Comparison of ENCODE assay signal across 16 cellular contexts in the genomic region with DNA sequence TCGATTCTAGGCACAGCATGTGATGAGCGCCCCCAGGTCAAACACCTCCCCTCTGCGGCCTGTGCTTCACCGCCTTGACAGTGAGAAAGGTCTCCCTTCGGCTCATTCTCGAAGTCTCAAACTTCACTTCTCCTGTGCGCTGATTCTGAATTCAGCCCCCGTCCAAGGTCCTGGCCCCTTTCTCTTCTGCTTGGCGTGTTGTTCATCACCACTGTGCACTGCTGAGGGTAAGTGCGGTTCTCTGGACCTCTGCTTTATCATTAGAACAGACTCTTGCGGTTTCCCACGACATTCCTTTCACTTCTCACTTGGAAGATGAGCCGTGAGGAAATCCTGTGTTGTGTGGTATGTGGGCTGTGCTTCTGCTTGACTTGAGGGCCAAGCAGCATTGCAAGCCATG. TPM values are rescaled to one million over a fixed set of nuclear protein-coding genes. Genes with fewer than 3 reads are reported as not detected.
DNase-seq lines count a peak whose midpoint lies in the region; ATAC-seq and TF ChIP-seq lines count a peak whose summit lies in the region.
"Had no signal": no experiment of that assay in that cellular context is flagged by ENCODE, and none has a peak within 500 bp of the region (broad histone marks: within the 10 kb centered on the region; RNA-seq: fewer than 3 reads in every experiment).

No MANE protein-coding gene starts in this region.

- H3K4me3 ChIP-seq in right atrium auricular region (no peak overlapping the region), cardiac fibroblast (replicated peaks in 1 of 2; ENCODE audit: low read depth in 2 of 2, low read length in 2 of 2) (no peak overlapping the region)
- no peak overlapping the region for H3K4me3 ChIP-seq in CD8-positive, alpha-beta T cell (ENCODE audit: low read depth, low read length)
- H3K4me3 ChIP-seq: left ventricle myocardium inferior had no signal

- peaks cover 6% of the 10 kb centered on the region for H3K9me3 Mint-ChIP-seq in glutamatergic neuron (ENCODE audit: unreplicated experiment)
- peaks cover 3% of the 10 kb centered on the region for H3K9me3 Mint-ChIP-seq in CD8-positive, alpha-beta T cell

- peaks cover 2% of the 10 kb centered on the region for H3K27me3 Mint-ChIP-seq in glutamatergic neuron (ENCODE audit: unreplicated experiment)
- H3K27me3 Mint-ChIP-seq in CD8-positive, alpha-beta T cell (ENCODE audit: low read depth), result no peaks in the 10 kb centered on the region

- no peaks in the 10 kb centered on the region for H3K36me3 ChIP-seq in right atrium auricular region
- H3K36me3 ChIP-seq in CD8-positive, alpha-beta T cell (ENCODE audit: insufficient read depth, low read length), result no peaks in the 10 kb centered on the region
- H3K36me3 ChIP-seq: left ventricle myocardium inferior had no signal

- peak; percentile 7 for DNase-seq in right atrium auricular region (ENCODE audit: low spot score)
- no peak for DNase-seq in cardiac septum (ENCODE audit: low spot score)
- peak; percentile 75 for DNase-seq in OCI-M1 (lab: John Stamatoyannopoulos, UW)
- peak; percentile 58 to 83 for DNase-seq in cardiac fibroblast (ENCODE audit: low read depth in 2 of 2)
- DNase-seq in nucleus accumbens (lab: John Stamatoyannopoulos, UW), result no peak
- DNase-seq in glutamatergic neuron, result no peak
- no peak for DNase-seq in CD8-positive, alpha-beta T cell
- DNase-seq: 8988T; activated CD4-positive, CD25-positive, alpha-beta regulatory T cell; activated gamma-delta T cell treated with Interleukin-2 at 50 U/mL for 16 hours; aorta; COR-L47; left ventricle myocardium inferior; NCI-H2171 treated with DMSO at 0.1 percent for 48 hours; posterior cingulate gyrus had no signal

- H3K27ac Mint-ChIP-seq in glutamatergic neuron (ENCODE audit: unreplicated experiment), result no peak overlapping the region
- H3K27ac Mint-ChIP-seq in CD8-positive, alpha-beta T cell, result no peak overlapping the region

- no peaks in the 10 kb centered on the region for H3K9me3 ChIP-seq in right atrium auricular region
- no peaks in the 10 kb centered on the region for H3K9me3 ChIP-seq in CD8-positive, alpha-beta T cell (ENCODE audit: low read length)

- peaks cover 11% of the 10 kb centered on the region for H3K36me3 Mint-ChIP-seq in glutamatergic neuron (ENCODE audit: unreplicated experiment)
- H3K36me3 Mint-ChIP-seq in CD8-positive, alpha-beta T cell, result peaks cover 4% of the 10 kb centered on the region

- no peak overlapping the region for H3K4me3 Mint-ChIP-seq in glutamatergic neuron (ENCODE audit: unreplicated experiment)
- no peak overlapping the region for H3K4me3 Mint-ChIP-seq in CD8-positive, alpha-beta T cell

- no peaks in the 10 kb centered on the region for H3K4me1 ChIP-seq in right atrium auricular region
- no peaks in the 10 kb centered on the region for H3K4me1 ChIP-seq in CD8-positive, alpha-beta T cell (ENCODE audit: insufficient read depth, low read length)
- H3K4me1 ChIP-seq: left ventricle myocardium inferior had no signal

- POLR2A ChIA-PET in CD8-positive, alpha-beta T cell (lab: Charles Lee), result no interaction called here

- intact Hi-C loops in cardiac septum (cut with DNase I), result no loop called here
- intact Hi-C loops in CD8-positive, alpha-beta T cell (cut with DNase I, micrococcal nuclease), result no loop called here

- no peak for TF ChIP-seq CTCF in right atrium auricular region (IDR thresholded peaks at IDR 0.05)
- TF ChIP-seq CTCF in cardiac fibroblast (IDR thresholded peaks at IDR 0.05; ENCODE audit: low read depth, low read length), result no peak
- no peak for TF ChIP-seq CTCF in glutamatergic neuron (IDR thresholded peaks at IDR 0.05; ENCODE audit: partially characterized antibody, unreplicated experiment)
- TF ChIP-seq CTCF in CD8-positive, alpha-beta T cell (IDR thresholded peaks at IDR 0.05), result no peak

- ATAC-seq in HG02571 (IDR thresholded peaks at IDR 0.05; ENCODE audit: unreplicated experiment), result no peak
- no peak for ATAC-seq in CD8-positive, alpha-beta T cell

- H3K4me1 Mint-ChIP-seq in glutamatergic neuron (ENCODE audit: low read depth, unreplicated experiment), result peaks cover 3% of the 10 kb centered on the region
- H3K4me1 Mint-ChIP-seq in CD8-positive, alpha-beta T cell (ENCODE audit: low read depth), result no peaks in the 10 kb centered on the region

- H3K27me3 ChIP-seq in right atrium auricular region, result no peaks in the 10 kb centered on the region
- no peaks in the 10 kb centered on the region for H3K27me3 ChIP-seq in CD8-positive, alpha-beta T cell (ENCODE audit: insufficient read depth, low read length)

- H3K27ac ChIP-seq in right atrium auricular region, result no peak overlapping the region
- H3K27ac ChIP-seq in CD8-positive, alpha-beta T cell (ENCODE audit: low read depth, low read length), result no peak overlapping the region
- H3K27ac ChIP-seq: left ventricle myocardium inferior had no signal

- CTCF ChIA-PET in CD8-positive, alpha-beta T cell (lab: Charles Lee), result no interaction called here

RNA-seq across cellular contexts. Expression of a gene that starts 11.9 kb away (rescaled TPM):
- total RNA-seq in right atrium auricular region, result not detected
- total RNA-seq in cardiac septum, result not detected
- not detected for total RNA-seq in glutamatergic neuron (ENCODE audit: unreplicated experiment)
- not detected for total RNA-seq in CD8-positive, alpha-beta T cell
- total RNA-seq: aorta, left ventricle myocardium inferior had no signal

RNA-seq across cellular contexts. Expression of a gene that starts 12.0 kb away (rescaled TPM):
- total RNA-seq in right atrium auricular region (10 to 100 TPM; 18.1 to 30.5 TPM), cardiac septum (35.1 TPM), glutamatergic neuron (ENCODE audit: unreplicated experiment) (107 TPM)
- 10 to 100 TPM; 60.3 to 69.4 TPM for total RNA-seq in CD8-positive, alpha-beta T cell

Comparison
In these comparisons a context has a peak if more than half of its experiments do, and no peak if none do; other contexts are left out.
1. DNase-seq: peak in right atrium auricular region (single experiment), OCI-M1 (single experiment) and cardiac fibroblast (2 of 2); none in cardiac septum (single experiment), nucleus accumbens (0 of 56), glutamatergic neuron (single experiment) and CD8-positive, alpha-beta T cell (0 of 7).